ENCODE assay signal across 8 cellular contexts in genomic region chr17:13306310-13306962, GRCh38.
DNase-seq lines count a peak whose midpoint lies in the region; ATAC-seq and TF ChIP-seq lines count a peak whose summit lies in the region.

No MANE protein-coding gene starts in this region.

- no peak overlapping the region for H3K4me3 ChIP-seq in AG09309 (ENCODE audit: control insufficient read depth, low read depth, low read length)
- H3K4me3 ChIP-seq in SJSA1, result no peak overlapping the region

- no peak for ATAC-seq in HG03354 (IDR thresholded peaks at IDR 0.05; ENCODE audit: poor library complexity, severe bottlenecking, unreplicated experiment)
- no peak for ATAC-seq in HG02623 (IDR thresholded peaks at IDR 0.05; ENCODE audit: unreplicated experiment)
- ATAC-seq in T-helper 17 cell, result no peak

- H3K27me3 Mint-ChIP-seq in HFFc6 (ENCODE audit: insufficient read depth) (no peaks in the 10 kb centered on the region; the same call in 1 of the 2 replicates), glutamatergic neuron (ENCODE audit: unreplicated experiment) (no peaks in the 10 kb centered on the region), T-helper 17 cell (no peaks in the 10 kb centered on the region)

- peaks cover 13% of the 10 kb centered on the region for H3K36me3 Mint-ChIP-seq in HFFc6 (ENCODE audit: low read depth)
- H3K36me3 Mint-ChIP-seq in glutamatergic neuron (ENCODE audit: unreplicated experiment), result peaks cover 9% of the 10 kb centered on the region
- no peaks in the 10 kb centered on the region for H3K36me3 Mint-ChIP-seq in T-helper 17 cell (ENCODE audit: low read depth)

- H3K4me1 ChIP-seq in SJSA1 (replicated peaks), result peaks cover 16% of the 10 kb centered on the region

- H3K27me3 ChIP-seq in SJSA1 (replicated peaks), result no peaks in the 10 kb centered on the region

- H3K9me3 ChIP-seq in SJSA1 (replicated peaks), result 0 out of 2 replicates have a peak, but pooled peaks cover 2% of the 10 kb centered on the region
- H3K9me3 ChIP-seq in T-helper 17 cell (ENCODE audit: control insufficient read depth, low read length, poor library complexity, severe bottlenecking), result no peaks in the 10 kb centered on the region

- TF ChIP-seq CTCF in AG09309 (IDR thresholded peaks at IDR 0.05; ENCODE audit: control insufficient read depth, insufficient read depth, low read depth, low read length, missing control alignments) (peak; percentile 71), HFFc6 (IDR thresholded peaks at IDR 0.05) (peak; percentile 84), glutamatergic neuron (IDR thresholded peaks at IDR 0.05; ENCODE audit: partially characterized antibody, unreplicated experiment) (peak; percentile 54)

- no peak overlapping the region for H3K4me3 Mint-ChIP-seq in HFFc6
- no peak overlapping the region for H3K4me3 Mint-ChIP-seq in glutamatergic neuron (ENCODE audit: unreplicated experiment)
- no peak overlapping the region for H3K4me3 Mint-ChIP-seq in T-helper 17 cell

- H3K4me1 Mint-ChIP-seq in HFFc6 (ENCODE audit: low read depth) (peaks cover 18% of the 10 kb centered on the region), glutamatergic neuron (ENCODE audit: low read depth, unreplicated experiment) (no peaks in the 10 kb centered on the region), T-helper 17 cell (no peaks in the 10 kb centered on the region)

- H3K27ac ChIP-seq in SJSA1, result no peak overlapping the region

- H3K27ac Mint-ChIP-seq in HFFc6 (no peak overlapping the region), glutamatergic neuron (ENCODE audit: unreplicated experiment) (no peak overlapping the region), T-helper 17 cell (no peak overlapping the region)

- H3K9me3 Mint-ChIP-seq in HFFc6 (peaks cover 12% of the 10 kb centered on the region), glutamatergic neuron (ENCODE audit: unreplicated experiment) (no peaks in the 10 kb centered on the region)

- H3K36me3 ChIP-seq in SJSA1, result no peaks in the 10 kb centered on the region

- DNase-seq in AG09309 (ENCODE audit: low read depth) (peak; percentile 87), HFFc6 (peak; percentile 78), SJSA1 (ENCODE audit: low read depth in 1 of 2, low spot score in 2 of 2) (peak; percentile 28 to 46), glutamatergic neuron (no peak), T-helper 17 cell (no peak)
- no peak for DNase-seq in NK-92 treated with Interleukin-12 subunit alpha and Interleukin-12 subunit beta, amount 100 ng/mL, for 24 hours (lab: John Stamatoyannopoulos, UW)

Comparison
In these comparisons a context has a peak if more than half of its experiments do, and no peak if none do; other contexts are left out.
1. DNase-seq: peak in AG09309 (single experiment), HFFc6 (single experiment) and SJSA1 (2 of 2); none in glutamatergic neuron (single experiment), NK-92 treated with Interleukin-12 subunit alpha and Interleukin-12 subunit beta, amount 100 ng/mL, for 24 hours (single experiment) and T-helper 17 cell (0 of 3).
2. Peak in every context shown above with its lines, with median percentiles within 50 percentile points of each other: CTCF ChIP-seq.